8 cellular contexts compared by ENCODE assay signal in genomic region chr21:45152265-45152746, GRCh38.
DNase-seq lines count a peak whose midpoint lies in the region; ATAC-seq and TF ChIP-seq lines count a peak whose summit lies in the region.

No MANE protein-coding gene starts in this region.

- peak overlapping the region; percentile 11; the same call in 1 of the 2 replicates for H3K4me3 ChIP-seq in BLaER1
- peak overlapping the region; percentile 58 for H3K4me3 ChIP-seq in skeletal muscle satellite cell (ENCODE audit: low read length)

- H3K9me3 ChIP-seq in BLaER1 (peaks cover 14% of the 10 kb centered on the region), skeletal muscle satellite cell (replicated peaks; ENCODE audit: low read length) (no peaks in the 10 kb centered on the region)

- H3K4me3 Mint-ChIP-seq in glutamatergic neuron (ENCODE audit: unreplicated experiment), result peak overlapping the region; percentile 0

- peak overlapping the region; percentile 60 for H3K27ac Mint-ChIP-seq in glutamatergic neuron (ENCODE audit: unreplicated experiment)

- H3K27me3 ChIP-seq in BLaER1, result no peaks in the 10 kb centered on the region
- H3K27me3 ChIP-seq in skeletal muscle satellite cell (ENCODE audit: control insufficient read depth, insufficient read depth, low read length), result no peaks in the 10 kb centered on the region

- H3K36me3 ChIP-seq in BLaER1, result peaks cover 38% of the 10 kb centered on the region
- H3K36me3 ChIP-seq in skeletal muscle satellite cell (ENCODE audit: insufficient read depth, low read length), result peaks cover 16% of the 10 kb centered on the region

- no peak overlapping the region for H3K9ac ChIP-seq in BLaER1
- peak overlapping the region; percentile 83 for H3K9ac ChIP-seq in skeletal muscle satellite cell (ENCODE audit: low read depth, low read length)

- H3K4me2 ChIP-seq in BLaER1 (peak overlapping the region; percentile 83), skeletal muscle satellite cell (ENCODE audit: low read length) (peak overlapping the region; percentile 73)

- DNase-seq in NCI-H2227 (lab: John Stamatoyannopoulos, UW; ENCODE audit: unreplicated experiment) (peak; percentile 70), glutamatergic neuron (peak; percentile 63), kidney glomerular epithelial cell (lab: John Stamatoyannopoulos, UW) (no peak), NCI-H1105 (lab: John Stamatoyannopoulos, UW) (no peak)
- peak; percentile 33 for DNase-seq in activated CD8-positive, alpha-beta memory T cell treated with anti-CD3 and anti-CD28 coated beads, Interleukin-2, amount 50 U/mL, for 24 hours (ENCODE audit: extremely low read depth)

- peaks cover 11% of the 10 kb centered on the region for H3K9me3 Mint-ChIP-seq in glutamatergic neuron (ENCODE audit: unreplicated experiment)

- no peak for TF ChIP-seq CTCF in glutamatergic neuron (IDR thresholded peaks at IDR 0.05; ENCODE audit: partially characterized antibody, unreplicated experiment)

- H3K27ac ChIP-seq in BLaER1, result no peak overlapping the region

- H3K4me1 Mint-ChIP-seq in glutamatergic neuron (ENCODE audit: low read depth, unreplicated experiment), result peaks cover 53% of the 10 kb centered on the region

- H4K20me1 ChIP-seq in BLaER1, result peaks cover 82% of the 10 kb centered on the region

- ATAC-seq in GM21367 (IDR thresholded peaks at IDR 0.05; ENCODE audit: unreplicated experiment), result no peak

- peaks cover under 1% of the 10 kb centered on the region for H3K27me3 Mint-ChIP-seq in glutamatergic neuron (ENCODE audit: unreplicated experiment)

- H3K36me3 Mint-ChIP-seq in glutamatergic neuron (ENCODE audit: unreplicated experiment), result no peaks in the 10 kb centered on the region

- peaks cover 62% of the 10 kb centered on the region for H3K4me1 ChIP-seq in BLaER1
- peaks cover 68% of the 10 kb centered on the region for H3K4me1 ChIP-seq in skeletal muscle satellite cell (ENCODE audit: control insufficient read depth, insufficient read depth, low read length)

Comparison
In these comparisons a context has a peak if more than half of its experiments do, and no peak if none do; other contexts are left out.
1. DNase-seq: peak in NCI-H2227 (single experiment), activated CD8-positive, alpha-beta memory T cell treated with anti-CD3 and anti-CD28 coated beads, Interleukin-2, amount 50 U/mL, for 24 hours (single experiment) and glutamatergic neuron (single experiment); none in kidney glomerular epithelial cell (single experiment) and NCI-H1105 (single experiment).